In the genomic region with DNA sequence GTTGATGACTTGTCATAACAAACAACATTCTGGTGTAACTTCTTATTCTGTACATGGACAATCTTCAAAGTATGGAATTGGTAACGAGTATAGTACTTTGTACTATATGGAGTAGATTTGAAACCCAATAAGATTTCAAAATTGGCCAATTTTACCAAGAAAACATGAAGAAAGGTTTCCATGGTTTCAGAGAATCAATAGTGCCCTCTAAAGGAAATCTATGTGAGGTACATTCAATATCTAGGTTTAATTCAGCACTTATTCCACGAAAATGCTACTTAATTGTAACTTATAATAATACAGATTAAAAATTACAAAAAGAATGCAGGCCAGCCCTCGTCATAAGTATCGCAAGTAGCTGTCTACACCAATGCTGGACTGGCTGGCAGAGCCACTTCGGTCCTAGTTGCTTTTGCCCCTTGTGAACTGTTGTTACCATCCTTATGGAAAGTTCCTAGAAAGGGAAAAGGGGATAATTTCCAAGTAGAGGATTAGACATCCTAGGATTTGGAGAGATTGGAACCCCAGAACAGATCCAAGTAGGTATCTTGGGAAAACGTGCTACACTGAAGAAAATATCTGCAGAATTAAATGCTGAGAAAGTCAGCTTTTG, we compare ENCODE assay signal across 10 cellular contexts.
DNase-seq lines count a peak whose midpoint lies in the region; ATAC-seq, FAIRE-seq and TF ChIP-seq lines count a peak whose summit lies in the region.
"Had no signal": no experiment of that assay in that cellular context is flagged by ENCODE, and none has a peak within 500 bp of the region (broad histone marks: within the 10 kb centered on the region; RNA-seq: fewer than 3 reads in every experiment).

No MANE protein-coding gene starts in this region.

- no peak overlapping the region for H3K27ac Mint-ChIP-seq in astrocyte (ENCODE audit: unreplicated experiment)

- no peaks in the 10 kb centered on the region for H3K27me3 ChIP-seq in astrocyte (ENCODE audit: insufficient read depth, low read length)
- no peaks in the 10 kb centered on the region for H3K27me3 ChIP-seq in HepG2 (ENCODE audit: control insufficient read depth in 1 of 2, insufficient read depth in 2 of 2, low read length in 2 of 2)
- H3K27me3 ChIP-seq: BLaER1 had no signal

- no peak overlapping the region for H3K4me3 Mint-ChIP-seq in astrocyte (ENCODE audit: unreplicated experiment)

- ATAC-seq in HepG2 (no peak), GM21367 (IDR thresholded peaks at IDR 0.05; ENCODE audit: unreplicated experiment) (no peak), HG02610 (IDR thresholded peaks at IDR 0.05; ENCODE audit: unreplicated experiment) (no peak)
- ATAC-seq: right cardiac atrium had no signal

- DNase-seq in DMS153 treated with DMSO at 0.1 percent for 48 hours (lab: John Stamatoyannopoulos, UW; ENCODE audit: unreplicated experiment) (peak; percentile 14), DMS153 (lab: John Stamatoyannopoulos, UW) (no peak), Kasumi-1 (lab: John Stamatoyannopoulos, UW) (peak; percentile 58 to 69), astrocyte (ENCODE audit: low read depth) (no peak), HepG2 (ENCODE audit: low spot score) (no peak), DMS79 treated with DMSO at 0.1 percent for 48 hours (lab: John Stamatoyannopoulos, UW) (no peak)

- H4K20me1 ChIP-seq in astrocyte (ENCODE audit: insufficient read depth, low read length): no peaks in the 10 kb centered on the region
- no peaks in the 10 kb centered on the region for H4K20me1 ChIP-seq in HepG2 (ENCODE audit: insufficient read depth, low read length)
- H4K20me1 ChIP-seq: BLaER1 had no signal

- CTCF ChIA-PET in HepG2 (lab: Yijun Ruan, JAX; ENCODE audit: low intra/inter-chr PET ratio, low total read pairs): interaction anchor here (1.6 kb wide), 1 partner anchor 35 kb away, joined by 4 read pairs; no protein-coding TSS in a partner anchor

- BruUV-seq in HepG2 (replicated peaks; lab: Mats Ljungman, UMichigan): no TSS peak

- peaks cover 25% of the 10 kb centered on the region for H3K4me1 Mint-ChIP-seq in astrocyte (ENCODE audit: low read depth, unreplicated experiment)

- H3K27ac ChIP-seq in astrocyte (ENCODE audit: low read depth, low read length) (no peak overlapping the region), HepG2 (ENCODE audit: extremely low read length, insufficient read depth, low read length) (no peak overlapping the region)
- H3K27ac ChIP-seq: BLaER1 had no signal

- H3K36me3 ChIP-seq in astrocyte (ENCODE audit: insufficient read depth, low read length) (no peaks in the 10 kb centered on the region), HepG2 (replicated peaks in 1 of 2; ENCODE audit: control insufficient read depth in 1 of 2, insufficient read depth in 2 of 2, low read length in 2 of 2) (no peaks in the 10 kb centered on the region)
- H3K36me3 ChIP-seq: BLaER1 had no signal

- in situ Hi-C loops in HepG2 (cut with HindIII; ENCODE audit: extremely low pct_ligation_motif_present, low pct_unique_long_range_greater_than_20kb): no loop called here

- no peaks in the 10 kb centered on the region for H3K36me3 Mint-ChIP-seq in astrocyte (ENCODE audit: low read depth, unreplicated experiment)

- H3K79me2 ChIP-seq in astrocyte (ENCODE audit: insufficient read depth, low read length) (no peaks in the 10 kb centered on the region), HepG2 (ENCODE audit: insufficient read depth, low read length) (no peaks in the 10 kb centered on the region)

- TF ChIP-seq RAD21 in HepG2 (CRISPR knock-in tag; IDR thresholded peaks at IDR 0.05): no peak

- H3K4me2 ChIP-seq in astrocyte (ENCODE audit: low read length) (no peak overlapping the region), HepG2 (ENCODE audit: low read depth, low read length) (0 out of 2 replicates have a peak overlapping the region, but pooled peaks have one; percentile 8)
- H3K4me2 ChIP-seq: BLaER1 had no signal

- FAIRE-seq in astrocyte (lab: Jason Lieb, UNC) (peak; percentile 73), HepG2 (lab: Jason Lieb, UNC) (no peak)

- H3K9me3 ChIP-seq in astrocyte (ENCODE audit: insufficient read depth, low read depth, low read length): no peaks in the 10 kb centered on the region
- H3K9me3 ChIP-seq in HepG2 (ENCODE audit: low read length): no peaks in the 10 kb centered on the region
- H3K9me3 ChIP-seq: BLaER1 had no signal

- TF ChIP-seq POLR2A in HepG2 (IDR thresholded peaks at IDR 0.05; ENCODE audit: insufficient read depth in 1 of 2, low read depth in 2 of 2, low read length in 2 of 2): no peak

- WGBS in HepG2 (ENCODE audit: low lambda C conversion rate): 17% methylated on average over 6 of the region's 6 CpGs

- TF ChIP-seq EP300 in HepG2 (IDR thresholded peaks at IDR 0.05; ENCODE audit: low read depth in 2 of 2, low read length in 2 of 2) (no peak), HepG2 (CRISPR knock-in tag; IDR thresholded peaks at IDR 0.05; ENCODE audit: borderline replicate concordance) (no peak)

- POLR2A ChIA-PET in HepG2 (lab: Yijun Ruan, JAX): no interaction called here

- peaks cover 2% of the 10 kb centered on the region for H3K4me1 ChIP-seq in astrocyte (ENCODE audit: insufficient read depth, low read length)
- peaks cover 76% of the 10 kb centered on the region for H3K4me1 ChIP-seq in HepG2 (ENCODE audit: insufficient read depth, low read length)
- H3K4me1 ChIP-seq: BLaER1 had no signal

- no peak overlapping the region for H3K9ac ChIP-seq in astrocyte (ENCODE audit: low read length)
- no peak overlapping the region for H3K9ac ChIP-seq in HepG2 (ENCODE audit: insufficient read depth, low read depth, low read length)
- H3K9ac ChIP-seq: BLaER1 had no signal

- H3K9me3 Mint-ChIP-seq in astrocyte (ENCODE audit: unreplicated experiment): no peaks in the 10 kb centered on the region

- H3K27me3 Mint-ChIP-seq in astrocyte (ENCODE audit: low read depth, unreplicated experiment): no peaks in the 10 kb centered on the region

- no peak overlapping the region for H2AFZ ChIP-seq in astrocyte (ENCODE audit: low read depth, low read length)
- H2AFZ ChIP-seq in HepG2 (ENCODE audit: low read length): no peak overlapping the region

- peak; percentile 47 for TF ChIP-seq CTCF in astrocyte (IDR thresholded peaks at IDR 0.05; ENCODE audit: insufficient read depth, low read depth, low read length)
- peak; percentile 51 for TF ChIP-seq CTCF in HepG2 (CRISPR knock-in tag; IDR thresholded peaks at IDR 0.05)

- H3K4me3 ChIP-seq in astrocyte (ENCODE audit: insufficient read depth, low read depth, low read length) (no peak overlapping the region), HepG2 (replicated peaks in 1 of 3; ENCODE audit: insufficient read depth in 1 of 3, low read depth in 2 of 3, low read length in 3 of 3) (no peak overlapping the region)
- H3K4me3 ChIP-seq: BLaER1 had no signal

- intact Hi-C loops in HepG2 (cut with micrococcal nuclease; ENCODE audit: unreplicated experiment): loop anchor here (2.0 to 10.0 kb wide), 4 partner anchors 64 to 389 kb away; partner anchors contain the start of genes HMGN3 and PHIP

TF ChIP-seq in HepG2, 621 proteins besides CTCF, POLR2A, EP300 and RAD21:
- TF ChIP-seq ZNF496 (CRISPR knock-in tag; IDR thresholded peaks at IDR 0.05; ENCODE audit: insufficient replicate concordance) (no peak), ZNF678 (CRISPR knock-in tag; IDR thresholded peaks at IDR 0.05) (no peak), ZNF790 (CRISPR knock-in tag; IDR thresholded peaks at IDR 0.05; ENCODE audit: borderline replicate concordance) (no peak), SRSF1 (optimal IDR thresholded peaks at IDR 0.05; ENCODE audit: low read depth, low read length) (no peak), FOXK1 (CRISPR knock-in tag; IDR thresholded peaks at IDR 0.05; ENCODE audit: borderline replicate concordance, low read depth) (no peak), HMGXB4 (CRISPR knock-in tag; IDR thresholded peaks at IDR 0.05; ENCODE audit: borderline replicate concordance in 1 of 2, low read depth in 1 of 2) (no peak), ZMYM4 (CRISPR knock-in tag; IDR thresholded peaks at IDR 0.05) (no peak), STAG1 (CRISPR knock-in tag; IDR thresholded peaks at IDR 0.05) (peak; percentile 64)
TF ChIP-seq in HepG2: peak in this region for 1.

Comparison
In these comparisons a context has a peak if more than half of its experiments do, and no peak if none do; other contexts are left out.
1. DNase-seq: peak in DMS153 treated with DMSO at 0.1 percent for 48 hours (single experiment) and Kasumi-1 (2 of 2); none in DMS153 (single experiment), astrocyte (single experiment), HepG2 (single experiment) and DMS79 treated with DMSO at 0.1 percent for 48 hours (single experiment).